Comparison of ENCODE assay signal across 8 cellular contexts in the genomic region with DNA sequence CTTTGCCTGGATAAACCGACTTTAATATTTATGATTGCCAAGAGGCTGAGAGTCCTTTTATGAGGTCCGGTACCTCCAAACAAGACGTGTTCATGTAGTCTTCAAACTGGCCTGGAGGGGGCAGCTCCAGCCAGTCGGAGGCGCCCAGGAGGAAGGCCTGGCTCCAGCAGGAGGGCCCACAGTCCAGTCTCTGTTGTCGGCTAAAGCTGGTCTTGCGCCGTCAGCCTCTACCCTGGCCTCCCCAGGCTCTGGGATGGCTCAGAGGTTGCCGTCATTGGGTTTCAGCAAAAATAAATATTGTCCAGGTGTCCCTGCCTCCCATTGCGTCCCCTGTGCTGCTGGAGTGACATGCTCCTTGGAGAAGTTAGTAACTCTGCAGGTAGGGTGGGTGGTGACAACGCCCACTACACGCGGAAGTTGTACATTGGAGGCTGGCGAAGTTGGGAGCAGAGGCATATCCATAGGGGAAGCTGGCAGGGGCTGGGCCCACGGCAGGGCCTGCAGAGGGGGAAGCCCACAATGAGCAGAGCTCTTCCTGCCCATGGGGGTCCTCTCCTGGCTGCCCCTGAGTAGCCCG. TPM values are rescaled to one million over a fixed set of nuclear protein-coding genes. Genes with fewer than 3 reads are reported as not detected.
DNase-seq lines count a peak whose midpoint lies in the region; ATAC-seq and TF ChIP-seq lines count a peak whose summit lies in the region.

No MANE protein-coding gene starts in this region.

- H3K4me1 ChIP-seq in mesodermal cell (ENCODE audit: control insufficient read depth, insufficient read depth, low read length, poor library complexity, severe bottlenecking), result peaks cover 29% of the 10 kb centered on the region

- ATAC-seq in activated CD4-positive, CD25-positive, alpha-beta regulatory T cell treated with anti-CD3 and anti-CD28 coated beads, Interleukin-2, amount 50 U/mL, for 24 hours, result peak; percentile 29 to 32
- ATAC-seq in HG02763 (IDR thresholded peaks at IDR 0.05; ENCODE audit: unreplicated experiment), result peak; percentile 30

- H3K4me3 ChIP-seq in WI38 (ENCODE audit: low read depth, low read length) (peak overlapping the region; percentile 81), epithelial cell of esophagus (ENCODE audit: low read length) (peak overlapping the region; percentile 51), mesodermal cell (ENCODE audit: extremely low read depth, insufficient read depth, low read length, poor library complexity, severe bottlenecking) (peak overlapping the region; percentile 79)

- no peak for DNase-seq in activated CD4-positive, CD25-positive, alpha-beta regulatory T cell (lab: John Stamatoyannopoulos, UW)
- DNase-seq in NCI-H2107 (lab: John Stamatoyannopoulos, UW), result peak; percentile 6
- peak; percentile 79 for DNase-seq in epithelial cell of esophagus (ENCODE audit: low read depth)

- TF ChIP-seq CTCF in WI38 (IDR thresholded peaks at IDR 0.05; ENCODE audit: low read depth, low read length), result peak; percentile 60
- TF ChIP-seq CTCF in epithelial cell of esophagus (IDR thresholded peaks at IDR 0.05; ENCODE audit: insufficient read depth, low read depth, low read length, missing control alignments), result peak; percentile 72

- 39 to 43% methylated on average over 16 of the region's 16 CpGs for WGBS in mesodermal cell (ENCODE audit: insufficient coverage in 2 of 2), 2 experiments

- H3K27ac ChIP-seq in mesodermal cell (ENCODE audit: low read depth, low read length, severe bottlenecking) (peak overlapping the region; percentile 77), temporal lobe (ENCODE audit: low read depth, low read length) (peak overlapping the region; percentile 55)

- peaks cover 23% of the 10 kb centered on the region for H3K36me3 ChIP-seq in mesodermal cell (ENCODE audit: control insufficient read depth, insufficient read depth, low read length)

- H3K9me3 ChIP-seq in mesodermal cell (ENCODE audit: control insufficient read depth, low read length), result no peaks in the 10 kb centered on the region

RNA-seq across cellular contexts. Expression of a gene that starts 1.0 kb away (rescaled TPM):
- 117 TPM for polyA plus RNA-seq in mesodermal cell (2013, experiment 1 of 2)
- 99.8 TPM for polyA plus RNA-seq in mesodermal cell (2013, experiment 2 of 2)
- total RNA-seq in temporal lobe, result 26.3 TPM

RNA-seq across cellular contexts. Expression of a gene that starts 29.5 kb away (rescaled TPM):
- polyA plus RNA-seq in mesodermal cell (2013, experiment 1 of 2), result not detected
- polyA plus RNA-seq in mesodermal cell (2013, experiment 2 of 2), result not detected
- total RNA-seq in temporal lobe, result 0.49 TPM

RNA-seq across cellular contexts. Expression of a gene that starts 35.1 kb away (rescaled TPM):
- 15.2 TPM for polyA plus RNA-seq in mesodermal cell (2013, experiment 1 of 2)
- 13.8 TPM for polyA plus RNA-seq in mesodermal cell (2013, experiment 2 of 2)
- total RNA-seq in temporal lobe, result 9.1 TPM

RNA-seq across cellular contexts. Expression of a gene that starts 48.5 kb away (rescaled TPM):
- not detected for polyA plus RNA-seq in mesodermal cell (2013, experiment 1 of 2)
- polyA plus RNA-seq in mesodermal cell (2013, experiment 2 of 2), result not detected
- total RNA-seq in temporal lobe, result not detected

RNA-seq across cellular contexts. Expression of a gene that starts 57.3 kb away (rescaled TPM):
- polyA plus RNA-seq in mesodermal cell (2013, experiment 1 of 2), result 33.5 TPM
- polyA plus RNA-seq in mesodermal cell (2013, experiment 2 of 2), result 27.7 TPM
- total RNA-seq in temporal lobe, result 55.8 TPM

Comparison
In these comparisons a context has a peak if more than half of its experiments do, and no peak if none do; other contexts are left out.
1. DNase-seq: peak in NCI-H2107 (single experiment) and epithelial cell of esophagus (single experiment); none in activated CD4-positive, CD25-positive, alpha-beta regulatory T cell (0 of 4).
2. Peak in every context shown above with its lines, with median percentiles within 50 percentile points of each other: H3K4me3 ChIP-seq.